In genomic region chr6:43760799-43761168, GRCh38 we compare ENCODE assay signal across 16 cellular contexts. TPM values are rescaled to one million over a fixed set of nuclear protein-coding genes. Genes with fewer than 3 reads are reported as not detected.
DNase-seq lines count a peak whose midpoint lies in the region; ATAC-seq and TF ChIP-seq lines count a peak whose summit lies in the region.
"Had no signal": no experiment of that assay in that cellular context is flagged by ENCODE, and none has a peak within 500 bp of the region (broad histone marks: within the 10 kb centered on the region; RNA-seq: fewer than 3 reads in every experiment).

No MANE protein-coding gene starts in this region.

- peak overlapping the region; percentile 3 for H3K4me2 ChIP-seq in smooth muscle cell

- BruUV-seq in Caco-2 (replicated peaks; lab: Mats Ljungman, UMichigan) = no TSS peak

- no peaks in the 10 kb centered on the region for H4K20me1 ChIP-seq in smooth muscle cell (ENCODE audit: low read depth)

- TF ChIP-seq CTCF in Caco-2 (IDR thresholded peaks at IDR 0.05; ENCODE audit: insufficient read depth in 1 of 2, low read depth in 1 of 2, low read length in 1 of 2, severe bottlenecking in 1 of 2, unreplicated experiment in 1 of 2) = no peak
- no peak for TF ChIP-seq CTCF in nephron progenitor cell (IDR thresholded peaks at IDR 0.05)
- no peak for TF ChIP-seq CTCF in smooth muscle cell (IDR thresholded peaks at IDR 0.05; ENCODE audit: borderline replicate concordance, insufficient read depth, poor library complexity, severe bottlenecking)

- peaks cover 26% of the 10 kb centered on the region for H3K4me1 ChIP-seq in Caco-2
- H3K4me1 ChIP-seq in smooth muscle cell (ENCODE audit: low read depth) = peaks cover 20% of the 10 kb centered on the region
- H3K4me1 ChIP-seq: HAP-1 had no signal

- no peak overlapping the region for H3K4me3 Mint-ChIP-seq in Caco-2 (ENCODE audit: unreplicated experiment)
- H3K4me3 Mint-ChIP-seq in activated T-helper 17 cell treated with anti-CD3 and anti-CD28 coated beads, Interleukin-2, amount 50 U/mL, for 72 hours = no peak overlapping the region
- peak overlapping the region; percentile 5 for H3K4me3 Mint-ChIP-seq in nephron progenitor cell
- H3K4me3 Mint-ChIP-seq: B cell; CD8-positive, alpha-beta T cell; HFFc6 had no signal

- POLR2A ChIA-PET in Caco-2 (lab: Charles Lee) = no interaction called here

- H3K4me1 Mint-ChIP-seq in Caco-2 (ENCODE audit: low read depth, unreplicated experiment) (peaks cover 22% of the 10 kb centered on the region), nephron progenitor cell (peaks cover 56% of the 10 kb centered on the region)
- H3K4me1 Mint-ChIP-seq in activated T-helper 17 cell treated with anti-CD3 and anti-CD28 coated beads, Interleukin-2, amount 50 U/mL, for 72 hours = no peaks in the 10 kb centered on the region

- intact Hi-C loops in Caco-2 (cut with micrococcal nuclease; ENCODE audit: unreplicated experiment) = loop anchor here (1.0 kb wide), 1 partner anchor 36 kb away; no protein-coding TSS in a partner anchor

- ATAC-seq in activated T-helper 17 cell treated with anti-CD3 and anti-CD28 coated beads, Interleukin-2, amount 50 U/mL, for 72 hours (replicated peaks) = no peak
- ATAC-seq in HG03432 (IDR thresholded peaks at IDR 0.05; ENCODE audit: unreplicated experiment) = no peak
- ATAC-seq: CD8-positive, alpha-beta T cell had no signal

- H3K27me3 Mint-ChIP-seq in Caco-2 (ENCODE audit: insufficient read depth, unreplicated experiment) = no peaks in the 10 kb centered on the region
- H3K27me3 Mint-ChIP-seq in activated T-helper 17 cell treated with anti-CD3 and anti-CD28 coated beads, Interleukin-2, amount 50 U/mL, for 72 hours = no peaks in the 10 kb centered on the region
- H3K27me3 Mint-ChIP-seq in nephron progenitor cell (ENCODE audit: low read depth, poor library complexity) = peaks cover 15% of the 10 kb centered on the region

- H3K27ac Mint-ChIP-seq in Caco-2 (ENCODE audit: unreplicated experiment) = peak overlapping the region; percentile 21
- H3K27ac Mint-ChIP-seq in activated T-helper 17 cell treated with anti-CD3 and anti-CD28 coated beads, Interleukin-2, amount 50 U/mL, for 72 hours = peak overlapping the region; percentile 16
- H3K27ac Mint-ChIP-seq in nephron progenitor cell = peak overlapping the region; percentile 47
- H3K27ac Mint-ChIP-seq: B cell; CD8-positive, alpha-beta T cell; HFFc6 had no signal

- DNase-seq in Caco-2 (no peak), nephron progenitor cell (no peak), smooth muscle cell (lab: John Stamatoyannopoulos, UW; ENCODE audit: unreplicated experiment) (no peak), DMS53 treated with DMSO at 0.1 percent for 48 hours (lab: John Stamatoyannopoulos, UW; ENCODE audit: unreplicated experiment) (no peak), nucleus accumbens (lab: John Stamatoyannopoulos, UW) (no peak)
- no peak for DNase-seq in effector CD4-positive, alpha-beta T cell
- DNase-seq: CD8-positive, alpha-beta T cell; COR-L47; GF-D8; HFFc6; IMR-90 had no signal

- no peaks in the 10 kb centered on the region for H3K36me3 ChIP-seq in Caco-2 (ENCODE audit: control insufficient read depth, insufficient read depth, low read length)
- H3K36me3 ChIP-seq in smooth muscle cell (ENCODE audit: low read depth) = no peaks in the 10 kb centered on the region
- H3K36me3 ChIP-seq: HAP-1 had no signal

- 51% methylated on average over 7 of the region's 7 CpGs for WGBS in smooth muscle cell (ENCODE audit: low lambda C conversion rate)

- H3K4me3 ChIP-seq in Caco-2 (ENCODE audit: low read depth, low read length) = no peak overlapping the region
- H3K4me3 ChIP-seq in smooth muscle cell = no peak overlapping the region
- H3K4me3 ChIP-seq: HAP-1 had no signal

- H3K9me3 Mint-ChIP-seq in Caco-2 (ENCODE audit: unreplicated experiment) = no peaks in the 10 kb centered on the region
- H3K9me3 Mint-ChIP-seq in activated T-helper 17 cell treated with anti-CD3 and anti-CD28 coated beads, Interleukin-2, amount 50 U/mL, for 72 hours = no peaks in the 10 kb centered on the region
- no peaks in the 10 kb centered on the region for H3K9me3 Mint-ChIP-seq in nephron progenitor cell
- H3K9me3 Mint-ChIP-seq: CD8-positive, alpha-beta T cell; HFFc6 had no signal

- CTCF ChIA-PET in Caco-2 (lab: Charles Lee) = interaction anchor here (2.0 kb wide), 1 partner anchor 9 kb away, joined by 8 read pairs; the partner anchor contains the start of gene VEGFA

- H3K27me3 ChIP-seq in Caco-2 (replicated peaks; ENCODE audit: control insufficient read depth, insufficient read depth, low read length) = no peaks in the 10 kb centered on the region
- H3K27me3 ChIP-seq in smooth muscle cell (ENCODE audit: low read depth) = no peaks in the 10 kb centered on the region

- no peak overlapping the region for H2AFZ ChIP-seq in smooth muscle cell (ENCODE audit: low read depth)

- H3K9me3 ChIP-seq in Caco-2 (no peaks in the 10 kb centered on the region), smooth muscle cell (replicated peaks; ENCODE audit: low read depth) (no peaks in the 10 kb centered on the region)
- H3K9me3 ChIP-seq: HAP-1 had no signal

- H3K27ac ChIP-seq in smooth muscle cell (ENCODE audit: low read depth) = no peak overlapping the region
- H3K27ac ChIP-seq: C4-2B had no signal

- H3K36me3 Mint-ChIP-seq in Caco-2 (ENCODE audit: insufficient read depth, unreplicated experiment) (no peaks in the 10 kb centered on the region), nephron progenitor cell (ENCODE audit: low read depth) (no peaks in the 10 kb centered on the region)
- no peaks in the 10 kb centered on the region for H3K36me3 Mint-ChIP-seq in activated T-helper 17 cell treated with anti-CD3 and anti-CD28 coated beads, Interleukin-2, amount 50 U/mL, for 72 hours (ENCODE audit: low read depth)
- H3K36me3 Mint-ChIP-seq: CD8-positive, alpha-beta T cell had no signal

- H3K79me2 ChIP-seq in smooth muscle cell (ENCODE audit: low read depth) = no peaks in the 10 kb centered on the region

- H3K9ac ChIP-seq in smooth muscle cell (ENCODE audit: low read depth) = no peak overlapping the region

- no peaks in the 10 kb centered on the region for H3F3A ChIP-seq in smooth muscle cell (ENCODE audit: low read depth)

RNA-seq across cellular contexts. Expression of gene VEGFA, which starts 9.2 kb away (rescaled TPM):
- 172 and 174 TPM in 2 replicates for total RNA-seq in Caco-2 (2022)
- 100 to 1,000 TPM in 1 of 2 donors, 10 to 100 TPM in 1; 48.7 to 142 TPM for total RNA-seq in activated T-helper 17 cell treated with anti-CD3 and anti-CD28 coated beads, Interleukin-2, amount 50 U/mL, for 72 hours
- 120 and 136 TPM in 2 replicates for total RNA-seq in smooth muscle cell
- 116 and 143 TPM in 2 replicates for polyA plus RNA-seq in smooth muscle cell
